In genomic region chr3:28149960-28150359, GRCh38 we compare ENCODE assay signal across 21 cellular contexts.
"Had no signal": no experiment of that assay in that cellular context is flagged by ENCODE, and none has a peak within 500 bp of the region (broad histone marks: within the 10 kb centered on the region; RNA-seq: fewer than 3 reads in every experiment).

No MANE protein-coding gene starts in this region.

- H3K4me3 Mint-ChIP-seq: dendritic cell treated with granulocyte-macrophage colony-stimulating factor and Interleukin-4, amounts not matched to agents 40 ng/mL and 50 ng/mL, for 4 days; effector memory CD8-positive, alpha-beta T cell; endodermal cell; mesothelial cell of epicardium; naive thymus-derived CD4-positive, alpha-beta T cell; natural killer cell had no signal

- H3K36me3 ChIP-seq: esophagus squamous epithelium, gastroesophageal sphincter, heart right ventricle, lower lobe of right lung had no signal

- H3K9me3 ChIP-seq: esophagus squamous epithelium had no signal

- H3K9me3 Mint-ChIP-seq: dendritic cell treated with granulocyte-macrophage colony-stimulating factor and Interleukin-4, amounts not matched to agents 40 ng/mL and 50 ng/mL, for 4 days; effector memory CD8-positive, alpha-beta T cell; natural killer cell had no signal

- H3K27ac Mint-ChIP-seq: dendritic cell treated with granulocyte-macrophage colony-stimulating factor and Interleukin-4, amounts not matched to agents 40 ng/mL and 50 ng/mL, for 4 days; effector memory CD8-positive, alpha-beta T cell; endodermal cell; mesothelial cell of epicardium; naive thymus-derived CD4-positive, alpha-beta T cell had no signal

- H3K4me1 ChIP-seq: esophagus squamous epithelium, gastroesophageal sphincter had no signal

- H3K27me3 Mint-ChIP-seq: dendritic cell treated with granulocyte-macrophage colony-stimulating factor and Interleukin-4, amounts not matched to agents 40 ng/mL and 50 ng/mL, for 4 days; effector memory CD8-positive, alpha-beta T cell had no signal

- H3K4me1 Mint-ChIP-seq: endodermal cell, mesothelial cell of epicardium had no signal

- H3K36me3 Mint-ChIP-seq: mesothelial cell of epicardium, natural killer cell had no signal

- H3K27me3 ChIP-seq: esophagus squamous epithelium, gastroesophageal sphincter, heart right ventricle had no signal

- H3K27ac ChIP-seq: epithelial cell of prostate, esophagus squamous epithelium, gastroesophageal sphincter, lower lobe of right lung had no signal

- ATAC-seq: effector memory CD8-positive, alpha-beta T cell; esophagus mucosa; gastroesophageal sphincter; heart right ventricle; left cardiac atrium; left lobe of liver; left ventricle myocardium superior; lower lobe of right lung; naive thymus-derived CD4-positive, alpha-beta T cell; natural killer cell had no signal

- DNase-seq: cortex of kidney; effector CD8-positive, alpha-beta T cell; effector memory CD8-positive, alpha-beta T cell; endodermal cell; erythroblast; esophagus squamous epithelium; foreskin fibroblast; heart right ventricle; hippocampal formation; left cardiac atrium; left ventricle myocardium superior; lower lobe of right lung; mesenchymal stem cell; naive thymus-derived CD4-positive, alpha-beta T cell; natural killer cell had no signal

- H3K4me3 ChIP-seq: esophagus squamous epithelium, gastroesophageal sphincter, heart right ventricle, lower lobe of right lung had no signal
